29 cellular contexts compared by ENCODE assay signal in genomic region chr5:137392261-137392660, GRCh38.
"Had no signal": no experiment of that assay in that cellular context is flagged by ENCODE, and none has a peak within 500 bp of the region (broad histone marks: within the 10 kb centered on the region; RNA-seq: fewer than 3 reads in every experiment).

No MANE protein-coding gene starts in this region.

- H3K9me3 ChIP-seq: adrenal gland had no signal

- H3K4me1 ChIP-seq: adrenal gland had no signal

- DNase-seq: activated B cell treated with CpG ODN at 0.5 μM for 24 hours; activated CD4-positive, alpha-beta memory T cell treated with anti-CD3 and anti-CD28 coated beads for 36 hours; activated CD4-positive, alpha-beta T cell treated with anti-CD3 and anti-CD28 coated beads for 4 hours; activated CD4-positive, alpha-beta T cell treated with anti-CD3 and anti-CD28 coated beads, Interleukin-2, amount 10 ng/mL, durations not matched to agents 24 days and 14 days; activated CD4-positive, alpha-beta T cell treated with anti-CD3 and anti-CD28 coated beads, Interleukin-2, amount 50 U/mL, for 1 hour; activated CD4-positive, alpha-beta T cell treated with anti-CD3 and anti-CD28 coated beads, Interleukin-2, amount 50 U/mL, for 4 hours; activated CD4-positive, CD25-positive, alpha-beta regulatory T cell treated with anti-CD3 and anti-CD28 coated beads, Interleukin-2, amount 50 U/mL, for 72 hours; activated CD8-positive, alpha-beta memory T cell treated with anti-CD3 and anti-CD28 coated beads, Interleukin-2, amount 50 U/mL, for 4 hours; activated CD8-positive, alpha-beta T cell treated with anti-CD3 and anti-CD28 coated beads for 36 hours; activated effector memory CD4-positive, alpha-beta T cell treated with anti-CD3 and anti-CD28 coated beads, Interleukin-2, amount 50 U/mL, for 16 hours; activated gamma-delta T cell treated with Interleukin-2 at 50 U/mL for 16 hours; activated naive CD4-positive, alpha-beta T cell; activated naive CD4-positive, alpha-beta T cell treated with anti-CD3 and anti-CD28 coated beads for 36 hours; activated naive CD4-positive, alpha-beta T cell treated with anti-CD3 and anti-CD28 coated beads, Interleukin-2, amount 50 U/mL, for 16 hours; activated naive CD8-positive, alpha-beta T cell treated with anti-CD3 and anti-CD28 coated beads for 36 hours; activated T-cell treated with anti-CD3 and anti-CD28 coated beads for 4 hours; activated T-cell treated with anti-CD3 and anti-CD28 coated beads, Interleukin-2, amount 50 U/mL, for 1 hour; activated T-cell treated with anti-CD3 and anti-CD28 coated beads, Interleukin-2, amount 50 U/mL, for 4 hours; activated T-cell treated with anti-CD3 and anti-CD28 coated beads, Interleukin-2, amount 50 U/mL, for 72 hours; adrenal gland; amniotic stem cell; aorta; caudate nucleus; cerebellar nuclear complex; T-helper 1 cell; T-helper 2 cell; T-helper 9 cell had no signal

- H3K27me3 ChIP-seq: adrenal gland had no signal

- H3K36me3 ChIP-seq: adrenal gland, cardiac muscle cell had no signal

- H3K4me3 ChIP-seq: adrenal gland, cardiac muscle cell had no signal

- H3K27ac ChIP-seq: adrenal gland, cardiac muscle cell, VCaP had no signal
